25 cellular contexts compared by ENCODE assay signal in the genomic region with DNA sequence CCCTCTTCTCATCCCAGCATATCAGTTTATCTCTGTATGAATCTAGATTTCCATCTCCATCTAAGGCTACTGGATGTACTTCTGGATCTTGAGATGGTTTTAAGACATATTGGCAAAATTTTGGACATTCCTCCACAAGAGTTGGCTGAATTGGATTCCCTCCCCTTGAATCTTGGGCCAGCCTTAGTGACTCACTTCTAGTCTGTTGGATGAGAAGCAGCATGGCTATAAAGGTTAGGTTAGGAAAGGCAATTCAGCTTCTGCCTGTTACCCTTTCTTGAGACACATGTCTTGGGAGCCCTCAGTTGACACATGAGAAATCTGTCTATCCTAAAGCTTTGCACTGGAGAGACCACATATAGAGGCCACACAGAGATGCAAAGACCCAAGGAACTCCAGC.
"Had no signal": no experiment of that assay in that cellular context is flagged by ENCODE, and none has a peak within 500 bp of the region (broad histone marks: within the 10 kb centered on the region; RNA-seq: fewer than 3 reads in every experiment).

No MANE protein-coding gene starts in this region.

- DNase-seq: colonic mucosa; cortex of kidney; dermis blood vessel endothelial cell; dorsolateral prefrontal cortex; effector CD4-positive, alpha-beta T cell; effector CD8-positive, alpha-beta T cell; effector memory CD4-positive, alpha-beta T cell; effector memory CD8-positive, alpha-beta T cell; endodermal cell; erythroblast; esophagus squamous epithelium; foreskin fibroblast; foreskin keratinocyte; foreskin melanocyte; gastrocnemius medialis; glutamatergic neuron; head of caudate nucleus; heart left ventricle; heart right ventricle had no signal

- ATAC-seq: effector memory CD8-positive, alpha-beta T cell; esophagus mucosa; foreskin keratinocyte; gastrocnemius medialis; gastroesophageal sphincter; heart left ventricle; heart right ventricle had no signal

- H3K4me1 ChIP-seq: colonic mucosa, esophagus muscularis mucosa, esophagus squamous epithelium, foreskin keratinocyte, gastrocnemius medialis, gastroesophageal sphincter, heart left ventricle, heart right ventricle had no signal

- H3K27ac Mint-ChIP-seq: dendritic cell treated with granulocyte-macrophage colony-stimulating factor and Interleukin-4, amounts not matched to agents 40 ng/mL and 50 ng/mL, for 4 days; effector memory CD8-positive, alpha-beta T cell; endodermal cell had no signal

- H3K36me3 ChIP-seq: colonic mucosa, esophagus muscularis mucosa, esophagus squamous epithelium, gastrocnemius medialis, gastroesophageal sphincter, heart left ventricle, heart right ventricle had no signal

- H3K9me3 ChIP-seq: colonic mucosa, gastrocnemius medialis had no signal

- H3K4me1 Mint-ChIP-seq: endodermal cell had no signal

- H3K4me3 ChIP-seq: colonic mucosa, coronary artery, dorsolateral prefrontal cortex, esophagus muscularis mucosa, esophagus squamous epithelium, gastrocnemius medialis, gastroesophageal sphincter, heart left ventricle, heart right ventricle had no signal

- H3K4me3 Mint-ChIP-seq: dendritic cell treated with granulocyte-macrophage colony-stimulating factor and Interleukin-4, amounts not matched to agents 40 ng/mL and 50 ng/mL, for 4 days; effector memory CD8-positive, alpha-beta T cell; endodermal cell had no signal

- H3K27me3 ChIP-seq: colonic mucosa, dorsolateral prefrontal cortex, esophagus muscularis mucosa, esophagus squamous epithelium, foreskin keratinocyte, gastrocnemius medialis, gastroesophageal sphincter, heart left ventricle, heart right ventricle had no signal

- H3K27ac ChIP-seq: colonic mucosa, coronary artery, dorsolateral prefrontal cortex, epithelial cell of prostate, esophagus muscularis mucosa, esophagus squamous epithelium, foreskin keratinocyte, gastrocnemius medialis, gastroesophageal sphincter, heart left ventricle, heart right ventricle had no signal

- H3K27me3 Mint-ChIP-seq: dendritic cell treated with granulocyte-macrophage colony-stimulating factor and Interleukin-4, amounts not matched to agents 40 ng/mL and 50 ng/mL, for 4 days; effector memory CD8-positive, alpha-beta T cell had no signal
